Comparison of ENCODE assay signal across 8 cellular contexts in genomic region chr6:30810813-30811329, GRCh38.
A peak's percentile ranks its signal among the peaks of the same experiment; 100 is the strongest.
DNase-seq lines count a peak whose midpoint lies in the region; ATAC-seq and TF ChIP-seq lines count a peak whose summit lies in the region.

No MANE protein-coding gene starts in this region.

- no peaks in the 10 kb centered on the region for H3K9me3 ChIP-seq in T-helper 17 cell (ENCODE audit: control insufficient read depth, low read length, poor library complexity, severe bottlenecking)

- H3K36me3 Mint-ChIP-seq in T-helper 17 cell (ENCODE audit: low read depth), result no peaks in the 10 kb centered on the region

- H3K4me1 Mint-ChIP-seq in T-helper 17 cell, result peaks cover 42% of the 10 kb centered on the region
- peaks cover 94% of the 10 kb centered on the region for H3K4me1 Mint-ChIP-seq in stimulated activated naive CD8-positive, alpha-beta T cell treated with anti-CD3 and anti-CD28 coated beads, Interleukin-15, amount 100 ng/mL, for 72 hours

- H3K9me3 Mint-ChIP-seq in stimulated activated naive CD8-positive, alpha-beta T cell treated with anti-CD3 and anti-CD28 coated beads, Interleukin-15, amount 100 ng/mL, for 72 hours, result peaks cover 6 to 11% of the 10 kb centered on the region in 2 donors

- ATAC-seq in HG02571 (IDR thresholded peaks at IDR 0.05; ENCODE audit: unreplicated experiment) (peak; percentile 91), T-helper 17 cell (peak; percentile 71)
- ATAC-seq in stimulated activated naive CD8-positive, alpha-beta T cell treated with anti-CD3 and anti-CD28 coated beads, Interleukin-15, amount 100 ng/mL, for 72 hours, result peak; percentile 93

- peak overlapping the region; percentile 56 for H3K4me3 Mint-ChIP-seq in T-helper 17 cell
- H3K4me3 Mint-ChIP-seq in stimulated activated naive CD8-positive, alpha-beta T cell treated with anti-CD3 and anti-CD28 coated beads, Interleukin-15, amount 100 ng/mL, for 72 hours, result peak overlapping the region; percentile 19 to 51

- H3K27me3 Mint-ChIP-seq in T-helper 17 cell, result no peaks in the 10 kb centered on the region
- H3K27me3 Mint-ChIP-seq in stimulated activated naive CD8-positive, alpha-beta T cell treated with anti-CD3 and anti-CD28 coated beads, Interleukin-15, amount 100 ng/mL, for 72 hours, result no peaks in the 10 kb centered on the region

- no peak for TF ChIP-seq CTCF in GM12864 (IDR thresholded peaks at IDR 0.05; ENCODE audit: low read depth, low read length, missing control alignments)

- peak overlapping the region; percentile 63 for H3K27ac Mint-ChIP-seq in T-helper 17 cell
- peak overlapping the region; percentile 23 to 79 for H3K27ac Mint-ChIP-seq in stimulated activated naive CD8-positive, alpha-beta T cell treated with anti-CD3 and anti-CD28 coated beads, Interleukin-15, amount 100 ng/mL, for 72 hours

- no peak overlapping the region for H3K4me3 ChIP-seq in GM12864 (ENCODE audit: low read depth, low read length)

- DNase-seq in GM12864 (ENCODE audit: low read depth), result peak; percentile 48
- peak in 1 of 3 donors; percentile 13 for DNase-seq in T-helper 17 cell
- peak; percentile 25 for DNase-seq in glomerular visceral epithelial cell (ENCODE audit: extremely low spot score)
- DNase-seq in stimulated activated naive CD8-positive, alpha-beta T cell treated with anti-CD3 and anti-CD28 coated beads, Interleukin-15, amount 100 ng/mL, for 72 hours, result peak; percentile 74 to 88
- DNase-seq in HuH-7.5 (ENCODE audit: low spot score), result no peak
- no peak for DNase-seq in NCI-H187 treated with DMSO at 0.1 percent for 48 hours (lab: John Stamatoyannopoulos, UW)
- no peak for DNase-seq in GM19240 (ENCODE audit: insufficient read length, low spot score)

Comparison
In these comparisons a context has a peak if more than half of its experiments do, and no peak if none do; other contexts are left out.
1. DNase-seq: peak in GM12864 (single experiment), glomerular visceral epithelial cell (single experiment) and stimulated activated naive CD8-positive, alpha-beta T cell treated with anti-CD3 and anti-CD28 coated beads, Interleukin-15, amount 100 ng/mL, for 72 hours (2 of 2); none in HuH-7.5 (single experiment), NCI-H187 treated with DMSO at 0.1 percent for 48 hours (single experiment) and GM19240 (single experiment).
2. Peak in every context shown above with its lines, with median percentiles within 50 percentile points of each other: ATAC-seq.